In genomic region chr2:130181880-130182682, GRCh38 we compare ENCODE assay signal across 8 cellular contexts. TPM values are rescaled to one million over a fixed set of nuclear protein-coding genes. Genes with fewer than 3 reads are reported as not detected.
DNase-seq lines count a peak whose midpoint lies in the region; ATAC-seq and TF ChIP-seq lines count a peak whose summit lies in the region.
"Not testable (repeated sequence)": the region's sequence is repeated elsewhere in the genome, so short reads cannot be mapped to it uniquely, and the experiment has no call there.

Gene MZT2B, plus strand, starts transcription at chr2:130182262. Its CDS starts 21 bp downstream, at chr2:130182283.

- not testable (repeated sequence) for H3K36me3 ChIP-seq in CD4-positive, alpha-beta memory T cell (ENCODE audit: insufficient read depth, low read length)

- WGBS in lower leg skin, 2 donors: 0 to 1% methylated on average over 14 to 29 of the region's 86 CpGs

- H3K27me3 ChIP-seq in CD4-positive, alpha-beta memory T cell (ENCODE audit: insufficient read depth, low read length); dorsolateral prefrontal cortex: not testable (repeated sequence)

- peaks cover 28% of the 10 kb centered on the region for H3K4me1 ChIP-seq in CD4-positive, alpha-beta memory T cell (ENCODE audit: insufficient read depth, low read length)

- peak within 1 kb of the TSS; percentile 94 to 98 (median 96) for H3K27ac Mint-ChIP-seq in CD4-positive, alpha-beta memory T cell

- peak within 1 kb of the TSS; percentile 81 to 97 for H3K4me3 ChIP-seq in CD4-positive, alpha-beta memory T cell (ENCODE audit: low read length in 2 of 2)
- peak within 1 kb of the TSS; percentile 70 to 100 (median 95) for H3K4me3 ChIP-seq in dorsolateral prefrontal cortex
- peak within 1 kb of the TSS; percentile 84 for H3K4me3 ChIP-seq in lower leg skin (ENCODE audit: low read depth, poor library complexity, severe bottlenecking)

- TF ChIP-seq POLR2A in lower leg skin (IDR thresholded peaks at IDR 0.05): not testable (repeated sequence)

- H3K9me3 Mint-ChIP-seq in CD4-positive, alpha-beta memory T cell: not testable (repeated sequence)

- CTCF ChIA-PET in CD4-positive, alpha-beta memory T cell (lab: Charles Lee; ENCODE audit: partially characterized antibody): interaction anchor here (0.8 to 2.4 kb wide), 6 partner anchors 149 to 1311 kb away, joined by 3 to 32 read pairs (median 5); partner anchors contain the start of genes IMP4 and MZT2A

- peak within 1 kb of the TSS; percentile 90 for H3K27ac ChIP-seq in CD4-positive, alpha-beta memory T cell (ENCODE audit: low read depth, low read length)
- H3K27ac ChIP-seq in dorsolateral prefrontal cortex: peak within 1 kb of the TSS; percentile 76 to 99 (median 95)

- H3K9me3 ChIP-seq in CD4-positive, alpha-beta memory T cell (ENCODE audit: control insufficient read depth in 1 of 2, low read length in 2 of 2): not testable (repeated sequence)

- intact Hi-C loops in CD4-positive, alpha-beta memory T cell (cut with micrococcal nuclease): loop anchor here (1.0 to 5.0 kb wide), 6 partner anchors 37 to 1311 kb away; partner anchors contain the start of genes CCDC74B, IMP4, MZT2A and PLEKHB2
- intact Hi-C loops in dorsolateral prefrontal cortex (cut with DNase I) (loop anchor here (1.0 to 5.0 kb wide), 4 partner anchors 160 to 305 kb away; partner anchors contain the start of gene IMP4 (in 2 of the 2)), lower leg skin (cut with DNase I; ENCODE audit: low total_unique reads) (loop anchor here (10.0 kb wide), 1 partner anchor 163 kb away; the partner anchor contains the start of gene IMP4)

- ATAC-seq in GM19438 (IDR thresholded peaks at IDR 0.05; ENCODE audit: low read depth, unreplicated experiment) (peak; percentile 72), HG03571 (IDR thresholded peaks at IDR 0.05; ENCODE audit: unreplicated experiment) (peak; percentile 86)

- H3K4me3 Mint-ChIP-seq in CD4-positive, alpha-beta memory T cell: peak within 1 kb of the TSS; percentile 90 to 97 (median 91)

- TF ChIP-seq CTCF in dorsolateral prefrontal cortex (IDR thresholded peaks at IDR 0.05 in 54 of 56, conservative IDR thresholded peaks at IDR 0.05 in 2 of 56; ENCODE audit: low read depth in 1 of 56, partially characterized antibody in 56 of 56): peak in 55 of 56 donors; percentile 45 to 90 (median 70)
- TF ChIP-seq CTCF in lower leg skin (IDR thresholded peaks at IDR 0.05): not testable (repeated sequence)

- peaks cover 11 to 47% (median 23%) of the 10 kb centered on the region in 4 donors for H3K4me1 Mint-ChIP-seq in CD4-positive, alpha-beta memory T cell

- DNase-seq in CD4-positive, alpha-beta memory T cell: peak; percentile 90 to 94 (median 93)
- DNase-seq in NCI-H774 (lab: John Stamatoyannopoulos, UW): peak; percentile 78
- peak; percentile 91 to 92 for DNase-seq in activated CD4-positive, alpha-beta T cell treated with anti-CD3 and anti-CD28 coated beads, Interleukin-2, amount 50 U/mL, for 48 hours
- peak; percentile 69 to 92 (median 86) for DNase-seq in dorsolateral prefrontal cortex
- peak; percentile 70 to 96 for DNase-seq in lower leg skin (ENCODE audit: low spot score in 2 of 2)
- peak; percentile 83 to 89 for DNase-seq in stimulated activated CD4-positive, alpha-beta T cell treated with anti-CD3 and anti-CD28 coated beads, Interleukin-4, amount 100 ng/mL, for 48 hours (ENCODE audit: low read depth in 2 of 2)

- H3K36me3 Mint-ChIP-seq in CD4-positive, alpha-beta memory T cell: not testable (repeated sequence)

- POLR2A ChIA-PET in CD4-positive, alpha-beta memory T cell (lab: Charles Lee; ENCODE audit: partially characterized antibody): interaction anchor here (0.5 to 5.1 kb wide), 12 partner anchors 14 to 1345 kb away, joined by 3 to 98 read pairs (median 3); partner anchors contain the start of genes CCDC74A and IMP4

- not testable (repeated sequence) for H3K27me3 Mint-ChIP-seq in CD4-positive, alpha-beta memory T cell

RNA-seq across cellular contexts. Expression of gene MZT2B, which starts in this region (rescaled TPM):
- total RNA-seq in CD4-positive, alpha-beta memory T cell: 100 to 1,000 TPM; 205 to 207 TPM
- 100 to 1,000 TPM; 184 to 199 TPM for polyA plus RNA-seq in CD4-positive, alpha-beta memory T cell
- total RNA-seq in dorsolateral prefrontal cortex (100 to 1,000 TPM; 206 to 389 (median 279) TPM), lower leg skin (100 to 1,000 TPM; 127 to 189 (median 149) TPM)

Comparison
In these comparisons a context has a peak if more than half of its experiments do, and no peak if none do; other contexts are left out.
1. Peak in every context shown above with its lines: DNase-seq, ATAC-seq, H3K4me3 ChIP-seq and H3K27ac ChIP-seq.